In the genomic region with DNA sequence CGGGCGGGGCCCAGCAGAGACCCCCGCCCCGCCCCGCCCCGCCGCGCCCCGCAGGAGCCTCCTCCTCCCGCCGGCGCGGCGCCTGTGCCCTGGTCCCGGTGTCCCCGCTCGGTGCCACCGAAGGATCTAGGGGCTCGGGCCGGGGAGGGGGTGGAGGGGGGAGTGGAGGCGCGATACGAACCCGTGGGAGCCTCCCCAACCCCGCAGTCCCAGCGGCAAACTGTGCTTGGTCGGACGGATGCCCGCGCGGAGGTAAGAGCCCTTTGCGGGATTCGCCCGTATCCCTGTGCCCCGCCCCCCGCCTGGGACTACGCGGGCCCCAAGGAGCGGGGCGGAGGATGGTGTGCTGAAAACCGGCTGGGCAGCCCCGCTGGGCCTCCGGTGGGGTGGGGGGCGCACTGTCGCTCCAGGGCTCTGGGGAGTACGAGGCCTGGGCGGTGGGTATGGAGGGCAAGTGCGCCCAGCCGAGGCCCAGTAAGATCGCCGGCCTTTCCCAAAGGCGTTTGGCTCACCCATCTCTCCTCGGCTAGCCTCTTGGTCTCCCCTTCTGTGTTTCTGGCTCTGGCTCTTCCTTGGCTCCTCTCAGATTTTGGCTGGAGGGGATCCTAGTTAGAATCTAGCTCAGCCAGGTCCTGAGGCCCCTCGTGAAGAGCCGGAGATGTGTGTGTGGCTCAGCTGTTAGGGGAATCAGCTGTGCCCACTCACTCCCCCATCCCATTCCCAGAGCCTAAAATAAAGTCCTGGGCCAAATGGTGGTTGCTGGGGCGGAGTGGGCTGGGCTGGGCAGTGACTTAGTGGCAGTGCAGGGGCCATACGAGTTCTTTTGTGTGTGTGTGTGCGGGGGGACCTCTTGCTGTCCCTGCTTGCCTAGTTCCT, we compare ENCODE assay signal across 1 cellular context.
TF ChIP-seq lines count a peak whose summit lies in the region.

No MANE protein-coding gene starts in this region.

TF ChIP-seq in GM23338, 12 proteins besides CTCF, POLR2A, EP300 and RAD21 (continued from another document):
- TF ChIP-seq POLR2AphosphoS5 (IDR thresholded peaks at IDR 0.05; ENCODE audit: low read depth) = no peak
